9 cellular contexts compared by ENCODE assay signal in genomic region chr2:18842836-18843235, GRCh38.
"Had no signal": no experiment of that assay in that cellular context is flagged by ENCODE, and none has a peak within 500 bp of the region (broad histone marks: within the 10 kb centered on the region; RNA-seq: fewer than 3 reads in every experiment).

No MANE protein-coding gene starts in this region.

- H3K9me3 ChIP-seq: HAP-1 had no signal

- H3K9me3 Mint-ChIP-seq: HFFc6 had no signal

- H3K36me3 ChIP-seq: HAP-1 had no signal

- DNase-seq: GM23248, GOT3, H7, HFFc6, IMR-90 had no signal

- H3K27ac Mint-ChIP-seq: HFFc6 had no signal

- ATAC-seq: HCT116, K562 had no signal

- FAIRE-seq: K562 had no signal

- H2AFZ ChIP-seq: GM23248 had no signal

- H3K9ac ChIP-seq: GM23248 had no signal

- H3K27ac ChIP-seq: GM23248, HL-60 had no signal

- H3K4me3 Mint-ChIP-seq: HFFc6 had no signal

- H3K4me3 ChIP-seq: GM23248, HAP-1, K562 had no signal
